28 cellular contexts compared by ENCODE assay signal in genomic region chr11:93081694-93082093, GRCh38.
"Had no signal": no experiment of that assay in that cellular context is flagged by ENCODE, and none has a peak within 500 bp of the region (broad histone marks: within the 10 kb centered on the region; RNA-seq: fewer than 3 reads in every experiment).

No MANE protein-coding gene starts in this region.

- H3K36me3 Mint-ChIP-seq: activated CD4-positive, alpha-beta memory T cell treated with anti-CD3 and anti-CD28 coated beads for 36 hours; mesothelial cell of epicardium; naive B cell had no signal

- H3K27ac ChIP-seq: brain microvascular endothelial cell, esophagus muscularis mucosa, pancreas, spleen, suprapubic skin, tibial artery, upper lobe of right lung, VCaP had no signal

- H3K36me3 ChIP-seq: brain microvascular endothelial cell, esophagus muscularis mucosa, pancreas, spleen, suprapubic skin, tibial artery, upper lobe of right lung had no signal

- H3K4me3 Mint-ChIP-seq: activated CD4-positive, alpha-beta memory T cell treated with anti-CD3 and anti-CD28 coated beads for 36 hours; activated CD4-positive, alpha-beta T cell treated with anti-CD3 and anti-CD28 coated beads, Interleukin-2, amount 10 ng/mL, durations not matched to agents 24 days and 14 days; mesothelial cell of epicardium; naive B cell; nephron progenitor cell; T-helper 1 cell treated with Interleukin-12 subunit alpha and Interleukin-12 subunit beta and Interleukin-4 antibody, amounts not matched to agents 30 μg/mL and 1 μg/mL, for 36 hours had no signal

- H3K9me3 Mint-ChIP-seq: activated CD4-positive, alpha-beta memory T cell treated with anti-CD3 and anti-CD28 coated beads for 36 hours; activated CD4-positive, alpha-beta T cell treated with anti-CD3 and anti-CD28 coated beads, Interleukin-2, amount 10 ng/mL, durations not matched to agents 24 days and 14 days; mesothelial cell of epicardium; naive B cell; nephron progenitor cell; T-helper 1 cell treated with Interleukin-12 subunit alpha and Interleukin-12 subunit beta and Interleukin-4 antibody, amounts not matched to agents 30 μg/mL and 1 μg/mL, for 36 hours had no signal

- DNase-seq: activated CD4-positive, alpha-beta memory T cell treated with anti-CD3 and anti-CD28 coated beads for 36 hours; activated CD4-positive, alpha-beta T cell treated with anti-CD3 and anti-CD28 coated beads, Interleukin-2, amount 10 ng/mL, durations not matched to agents 24 days and 14 days; activated CD4-positive, CD25-positive, alpha-beta regulatory T cell treated with anti-CD3 and anti-CD28 coated beads, Interleukin-2, amount 50 U/mL, for 72 hours; activated CD8-positive, alpha-beta memory T cell treated with anti-CD3 and anti-CD28 coated beads, Interleukin-2, amount 50 U/mL, for 4 hours; activated gamma-delta T cell treated with Interleukin-2 at 50 U/mL for 16 hours; activated naive CD4-positive, alpha-beta T cell treated with anti-CD3 and anti-CD28 coated beads, Interleukin-2, amount 50 U/mL, for 16 hours; activated T-cell treated with anti-CD3 and anti-CD28 coated beads, Interleukin-2, amount 50 U/mL, for 1 hour; amniotic stem cell; brain microvascular endothelial cell; caudate nucleus; foreskin melanocyte; left cardiac atrium; left ventricle myocardium superior; naive B cell; nephron progenitor cell; nucleus accumbens; pancreas; right cardiac atrium; spleen; stimulated activated naive CD4-positive, alpha-beta T cell; T-helper 9 cell; tibial artery; upper lobe of right lung had no signal

- H3K4me1 ChIP-seq: esophagus muscularis mucosa, pancreas, spleen, suprapubic skin, tibial artery, upper lobe of right lung had no signal

- H3K4me3 ChIP-seq: esophagus muscularis mucosa, pancreas, spleen, suprapubic skin, tibial artery, upper lobe of right lung had no signal

- H3K27ac Mint-ChIP-seq: activated CD4-positive, alpha-beta memory T cell treated with anti-CD3 and anti-CD28 coated beads for 36 hours; activated CD4-positive, alpha-beta T cell treated with anti-CD3 and anti-CD28 coated beads, Interleukin-2, amount 10 ng/mL, durations not matched to agents 24 days and 14 days; mesothelial cell of epicardium; T-helper 1 cell treated with Interleukin-12 subunit alpha and Interleukin-12 subunit beta and Interleukin-4 antibody, amounts not matched to agents 30 μg/mL and 1 μg/mL, for 36 hours had no signal

- H3K9me3 ChIP-seq: esophagus muscularis mucosa, pancreas, spleen, suprapubic skin, tibial artery, upper lobe of right lung had no signal

- ATAC-seq: left cardiac atrium, left ventricle myocardium superior, pancreas, right cardiac atrium, upper lobe of right lung had no signal

- H3K27me3 ChIP-seq: brain microvascular endothelial cell, esophagus muscularis mucosa, pancreas, spleen, suprapubic skin, tibial artery had no signal

- H3K4me1 Mint-ChIP-seq: activated CD4-positive, alpha-beta T cell treated with anti-CD3 and anti-CD28 coated beads, Interleukin-2, amount 10 ng/mL, durations not matched to agents 24 days and 14 days; mesothelial cell of epicardium; naive B cell had no signal
